10 cellular contexts compared by ENCODE assay signal in the genomic region with DNA sequence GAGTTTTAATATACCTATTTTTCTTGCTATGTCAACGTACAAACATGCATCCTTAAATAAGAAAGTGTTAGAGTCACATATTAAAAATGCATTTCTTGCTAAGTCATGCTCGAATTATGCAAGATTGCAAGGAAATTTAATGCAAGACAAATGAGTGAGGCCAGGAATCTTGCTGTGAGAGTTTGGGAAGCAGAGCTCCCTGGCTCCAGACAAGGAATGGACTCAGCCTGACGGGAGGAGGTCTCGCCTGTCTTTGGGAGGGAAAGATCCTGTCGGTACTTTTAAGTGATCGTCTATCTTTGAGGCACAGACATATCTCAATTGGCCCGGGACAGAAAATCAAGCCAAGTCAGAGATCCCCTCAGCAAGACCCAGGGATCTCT. TPM values are rescaled to one million over a fixed set of nuclear protein-coding genes. Genes with fewer than 3 reads are reported as not detected.
DNase-seq lines count a peak whose midpoint lies in the region; ATAC-seq, FAIRE-seq and TF ChIP-seq lines count a peak whose summit lies in the region.
"Had no signal": no experiment of that assay in that cellular context is flagged by ENCODE, and none has a peak within 500 bp of the region (broad histone marks: within the 10 kb centered on the region; RNA-seq: fewer than 3 reads in every experiment).

No MANE protein-coding gene starts in this region.

- H4K20me1 ChIP-seq in K562 (replicated peaks; ENCODE audit: control insufficient read depth, insufficient read depth, low read length): no peaks in the 10 kb centered on the region

- TF ChIP-seq EP300 in K562 (IDR thresholded peaks at IDR 0.05; ENCODE audit: low read length): no peak

- TF ChIP-seq POLR2A in K562 (conservative IDR thresholded peaks at IDR 0.05): no peak
- TF ChIP-seq POLR2A in body of pancreas (IDR thresholded peaks at IDR 0.05): no peak

- in situ Hi-C loops in K562 (cut with MboI): no loop called here

- no peak for TF ChIP-seq CTCF in K562 (IDR thresholded peaks at IDR 0.05 in 2 of 3, conservative IDR thresholded peaks at IDR 0.05 in 1 of 3; ENCODE audit: insufficient read depth in 2 of 3, low read depth in 1 of 3, low read length in 3 of 3)
- no peak for TF ChIP-seq CTCF in left lung (IDR thresholded peaks at IDR 0.05)
- no peak for TF ChIP-seq CTCF in tibial artery (IDR thresholded peaks at IDR 0.05)
- TF ChIP-seq CTCF in body of pancreas (IDR thresholded peaks at IDR 0.05): no peak

- POLR2A ChIA-PET in K562 (lab: Yijun Ruan, JAX): interaction anchor here (1.5 kb wide), 1 partner anchor 21 kb away, joined by 3 read pairs; no protein-coding TSS in a partner anchor

- WGBS in K562 (ENCODE audit: insufficient coverage, low coverage, missing lambda C conversion rate): 37% methylated on average over 7 of the region's 7 CpGs
- 50 to 58% methylated on average over 7 of the region's 7 CpGs for WGBS in body of pancreas, 2 donors

- H3K4me2 ChIP-seq in K562 (ENCODE audit: insufficient read depth, low read length): no peak overlapping the region

- H3K27me3 ChIP-seq in H7 (ENCODE audit: control insufficient read depth, insufficient read depth, low read length): no peaks in the 10 kb centered on the region; the same call in 1 of the 2 replicates
- H3K27me3 ChIP-seq in K562 (ENCODE audit: control insufficient read depth in 2 of 2, insufficient read depth in 2 of 2, low read length in 2 of 2): no peaks in the 10 kb centered on the region
- H3K27me3 ChIP-seq in left lung: no peaks in the 10 kb centered on the region
- H3K27me3 ChIP-seq in tibial artery: no peaks in the 10 kb centered on the region
- no peaks in the 10 kb centered on the region for H3K27me3 ChIP-seq in body of pancreas

- no peak for TF ChIP-seq RAD21 in K562 (CRISPR knock-in tag; conservative IDR thresholded peaks at IDR 0.05 in 1 of 2, IDR thresholded peaks at IDR 0.05 in 1 of 2)

- H3K27ac ChIP-seq in K562 (ENCODE audit: extremely low read depth, low read depth, low read length) (no peak overlapping the region), left lung (peak overlapping the region; percentile 47 to 53), tibial artery (peak overlapping the region; percentile 85 to 87), body of pancreas (no peak overlapping the region)

- intact Hi-C loops in K562 (cut with micrococcal nuclease) (no loop called here), left lung (cut with DNase I) (no loop called here), tibial artery (cut with DNase I; ENCODE audit: low total_unique reads) (no loop called here), body of pancreas (cut with DNase I) (no loop called here)

- H3K9me1 ChIP-seq in K562 (ENCODE audit: control insufficient read depth, insufficient read depth, low read length): no peaks in the 10 kb centered on the region

- no peak for FAIRE-seq in K562 (lab: Jason Lieb, UNC)

- no peaks in the 10 kb centered on the region for H3K9me3 ChIP-seq in K562 (replicated peaks; ENCODE audit: control insufficient read depth, insufficient read depth, low read depth, low read length)
- no peaks in the 10 kb centered on the region for H3K9me3 ChIP-seq in left lung
- no peaks in the 10 kb centered on the region for H3K9me3 ChIP-seq in tibial artery
- H3K9me3 ChIP-seq in body of pancreas: no peaks in the 10 kb centered on the region

- no peak overlapping the region for H2AFZ ChIP-seq in K562 (ENCODE audit: low read depth, low read length)

- peaks cover 16 to 40% of the 10 kb centered on the region in 2 experiments for H3K4me1 ChIP-seq in K562 (replicated peaks in 1 of 2; ENCODE audit: control insufficient read depth in 2 of 2, insufficient read depth in 2 of 2, low read length in 2 of 2)
- peaks cover 24 to 33% of the 10 kb centered on the region in 2 donors for H3K4me1 ChIP-seq in left lung
- peaks cover 1 to 82% (median 41%) of the 10 kb centered on the region in 4 donors for H3K4me1 ChIP-seq in tibial artery
- peaks cover 26% of the 10 kb centered on the region for H3K4me1 ChIP-seq in body of pancreas

- H3K4me3 ChIP-seq in H7 (ENCODE audit: insufficient read depth, low read depth, low read length) (no peak overlapping the region), K562 (no peak overlapping the region), left lung (no peak overlapping the region), tibial artery (peak overlapping the region; percentile 5 to 29), body of pancreas (no peak overlapping the region)

- CTCF ChIA-PET in K562 (lab: Yijun Ruan, JAX; ENCODE audit: low intra/inter-chr PET ratio): interaction anchor here (0.6 kb wide), 2 partner anchors 60 to 93 kb away, joined by 3 read pairs; partner anchors contain the start of gene RANBP3

- H3K36me3 ChIP-seq in H7 (replicated peaks; ENCODE audit: control insufficient read depth, insufficient read depth, low read length): no peaks in the 10 kb centered on the region
- H3K36me3 ChIP-seq in K562 (ENCODE audit: control insufficient read depth, insufficient read depth, low read length): no peaks in the 10 kb centered on the region
- no peaks in the 10 kb centered on the region for H3K36me3 ChIP-seq in left lung
- H3K36me3 ChIP-seq in tibial artery: no peaks in the 10 kb centered on the region
- no peaks in the 10 kb centered on the region for H3K36me3 ChIP-seq in body of pancreas (replicated peaks in 1 of 2; ENCODE audit: insufficient read depth in 1 of 2, low read depth in 2 of 2)

- no TSS peak for BruUV-seq in K562 (replicated peaks; lab: Mats Ljungman, UMichigan)

- H3K79me2 ChIP-seq in K562 (ENCODE audit: control insufficient read depth, insufficient read depth, low read length): no peaks in the 10 kb centered on the region

- no peak overlapping the region for H3K9ac ChIP-seq in K562 (ENCODE audit: insufficient read depth in 1 of 2, low read depth in 2 of 2, low read length in 2 of 2)

- DNase-seq in H7 (peak; percentile 24), K562 (ENCODE audit: extremely low read depth in 1 of 4, low spot score in 3 of 4) (no peak), left lung (no peak), tibial artery (peak in 1 of 2 donors; percentile 69), body of pancreas (no peak), iPS-NIHi11 (ENCODE audit: low spot score) (no peak)
- DNase-seq in stimulated activated CD4-positive, alpha-beta T cell treated with anti-CD3 and anti-CD28 coated beads, Interleukin-12 subunit alpha, Interleukin-12 subunit beta, amount 100 ng/mL, for 4 hours: no peak
- DNase-seq: DMS 273 treated with DMSO at 0.1 percent for 48 hours, NCI-H510A had no signal

- ATAC-seq in K562: no peak
- no peak for ATAC-seq in left lung
- ATAC-seq in body of pancreas: no peak
- ATAC-seq: Right ventricle myocardium inferior had no signal

TF ChIP-seq in K562, 482 proteins besides CTCF, POLR2A, EP300 and RAD21 (continues in another document):
- no peak for TF ChIP-seq NCOA2 (IDR thresholded peaks at IDR 0.05; ENCODE audit: partially characterized antibody in 2 of 2)
- peak; percentile 43 for TF ChIP-seq MAFF (IDR thresholded peaks at IDR 0.05; ENCODE audit: low read length)
- TF ChIP-seq HCFC1 (IDR thresholded peaks at IDR 0.05; ENCODE audit: low read depth, low read length): no peak
- 0 out of 2 replicates have a peak, but pooled peaks have one; percentile 9 for TF ChIP-seq CEBPG (CRISPR knock-in tag; IDR thresholded peaks at IDR 0.05)
- no peak for TF ChIP-seq CEBPG (tag; conservative IDR thresholded peaks at IDR 0.05 in 1 of 2, IDR thresholded peaks at IDR 0.05 in 1 of 2)
- TF ChIP-seq, protein P1, sequence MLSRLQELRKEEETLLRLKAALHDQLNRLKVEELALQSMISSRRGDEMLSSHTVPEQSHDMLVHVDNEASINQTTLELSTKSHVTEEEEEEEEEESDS (CRISPR knock-in tag; IDR thresholded peaks at IDR 0.05): no peak
- no peak for TF ChIP-seq MITF (IDR thresholded peaks at IDR 0.05)
- TF ChIP-seq ZZZ3 (IDR thresholded peaks at IDR 0.05): no peak

RNA-seq across cellular contexts. Expression of gene RFX2, which starts 39.2 kb away (rescaled TPM):
- total RNA-seq in H7 (2014; rRNA removed; shearing (Covaris generic)): 2.9 and 3.8 TPM in 2 replicates
- total RNA-seq in K562 (2011; cell fraction: chromatin; rRNA removed; ENCODE audit: low replicate concordance): 29.2 and 31.8 TPM in 2 replicates
- 18.3 and 22.4 TPM in 2 replicates for total RNA-seq in K562 (2011; cell fraction: nucleolus; rRNA removed)
- 18.6 and 20.1 TPM in 2 replicates for total RNA-seq in K562 (2011; cell fraction: nucleoplasm; rRNA removed)
- 18.7 and 24.0 TPM in 2 replicates for total RNA-seq in K562 (2014; rRNA removed)
- total RNA-seq in K562 (2014; rRNA removed; fragmentation: Illumina TruSeq; extraction: Trizol): 4.4 and 5.3 TPM in 2 replicates
- 7.4 and 7.6 TPM in 2 replicates for total RNA-seq in K562 (2015; rRNA removed; fragmentation: Illumina TruSeq; extraction: Trizol)
- total RNA-seq in K562 (2021): 18.3 and 18.9 TPM in 2 replicates
- 8.7 and 9.8 TPM in 2 replicates for polyA plus RNA-seq in K562 (2011; rRNA removed)
- polyA plus RNA-seq in K562 (2011; cell fraction: cytosol; rRNA removed): 14.8 and 32.1 TPM in 2 replicates
- 20.8 and 44.3 TPM in 2 replicates for polyA plus RNA-seq in K562 (2011; cell fraction: nucleus; rRNA removed)
- polyA plus RNA-seq in K562 (2012): 10.9 and 12.9 TPM in 2 replicates
- polyA plus RNA-seq in K562 (2014; fragmentation: Illumina TruSeq; extraction: Trizol): 9.4 and 11.3 TPM in 2 replicates
- 1 to 10 TPM; 3.6 to 4.4 TPM for polyA plus RNA-seq in K562 (2014; fragmentation: Nextera tagmentation; extraction: Ambion mirVana)
- 11.1 and 11.4 TPM in 2 replicates for polyA plus RNA-seq in K562 (2014; rRNA removed)
- polyA minus RNA-seq in K562 (2011; rRNA and poly(A)+ RNA removed): 8.9 and 11.7 TPM in 2 replicates
- polyA minus RNA-seq in K562 (2011; cell fraction: cytosol; rRNA and poly(A)+ RNA removed): 10.7 and 12.8 TPM in 2 replicates
- 9.2 and 11.2 TPM in 2 replicates for polyA minus RNA-seq in K562 (2011; cell fraction: nucleus; rRNA and poly(A)+ RNA removed)
- total RNA-seq in left lung: 10 to 100 TPM; 17.0 to 18.8 TPM
- total RNA-seq in body of pancreas: 10 to 100 TPM; 14.0 to 14.8 TPM

Comparison
In these comparisons a context has a peak if more than half of its experiments do, and no peak if none do; other contexts are left out.
1. H3K4me3 ChIP-seq: peak in tibial artery (2 of 2); none in H7 (single experiment), K562 (single experiment), left lung (0 of 2) and body of pancreas (0 of 2).
2. H3K27ac ChIP-seq: peak in left lung (2 of 2) and tibial artery (2 of 2); none in K562 (single experiment) and body of pancreas (0 of 4).